8 cellular contexts compared by ENCODE assay signal in genomic region chr16:30557397-30557949, GRCh38. TPM values are rescaled to one million over a fixed set of nuclear protein-coding genes. Genes with fewer than 3 reads are reported as not detected.
A peak's percentile ranks its signal among the peaks of the same experiment; 100 is the strongest.
DNase-seq lines count a peak whose midpoint lies in the region; ATAC-seq and TF ChIP-seq lines count a peak whose summit lies in the region.

No MANE protein-coding gene starts in this region.

- H2AFZ ChIP-seq in PC-9 = peak overlapping the region; percentile 89

- H3K36me3 Mint-ChIP-seq in CD4-positive, CD25-positive, alpha-beta regulatory T cell = peaks cover 16% of the 10 kb centered on the region

- peak overlapping the region; percentile 83 to 93 (median 89) for H3K4me3 Mint-ChIP-seq in CD4-positive, CD25-positive, alpha-beta regulatory T cell

- H3K36me3 ChIP-seq in CD4-positive, CD25-positive, alpha-beta regulatory T cell (ENCODE audit: control insufficient read depth, insufficient read depth, low read length) = peaks cover 18% of the 10 kb centered on the region
- H3K36me3 ChIP-seq in PC-9 (ENCODE audit: low read depth) (no peaks in the 10 kb centered on the region), duodenal mucosa (ENCODE audit: control insufficient read depth in 1 of 2, insufficient read depth in 2 of 2, low read length in 2 of 2) (peaks cover 14 to 22% of the 10 kb centered on the region in 2 donors)

- peak in 1 of 3 donors; percentile 34 for DNase-seq in CD4-positive, CD25-positive, alpha-beta regulatory T cell
- no peak for DNase-seq in PC-9
- peak; percentile 11 for DNase-seq in myocyte (ENCODE audit: low read depth)
- no peak for DNase-seq in NCI-H748 (lab: John Stamatoyannopoulos, UW; ENCODE audit: unreplicated experiment)
- DNase-seq in NOMO-1 (lab: John Stamatoyannopoulos, UW; ENCODE audit: unreplicated experiment in 2 of 2) = no peak

- peak overlapping the region; percentile 93 to 95 (median 95) for H3K27ac Mint-ChIP-seq in CD4-positive, CD25-positive, alpha-beta regulatory T cell

- peak overlapping the region; percentile 90 to 93 for H3K9ac ChIP-seq in duodenal mucosa (ENCODE audit: low read depth in 1 of 2, low read length in 2 of 2)

- ATAC-seq in CD4-positive, CD25-positive, alpha-beta regulatory T cell (ENCODE audit: low read depth in 2 of 2) = no peak
- ATAC-seq in GM21529 (IDR thresholded peaks at IDR 0.05; ENCODE audit: unreplicated experiment) (peak; percentile 3), HG03095 (IDR thresholded peaks at IDR 0.05; ENCODE audit: unreplicated experiment) (no peak)

- no peak; the same call in 1 of the 2 replicates for TF ChIP-seq CTCF in PC-9 (conservative IDR thresholded peaks at IDR 0.05)

- no peaks in the 10 kb centered on the region for H3K27me3 ChIP-seq in CD4-positive, CD25-positive, alpha-beta regulatory T cell (ENCODE audit: control insufficient read depth, insufficient read depth, low read length)
- no peaks in the 10 kb centered on the region for H3K27me3 ChIP-seq in PC-9 (ENCODE audit: insufficient read depth, low read depth)
- no peaks in the 10 kb centered on the region for H3K27me3 ChIP-seq in duodenal mucosa (ENCODE audit: control insufficient read depth in 1 of 2, insufficient read depth in 2 of 2, low read length in 2 of 2)

- no peaks in the 10 kb centered on the region for H3K9me2 ChIP-seq in PC-9 (ENCODE audit: insufficient read depth)

- peaks cover 6 to 59% (median 26%) of the 10 kb centered on the region in 4 donors for H3K4me1 Mint-ChIP-seq in CD4-positive, CD25-positive, alpha-beta regulatory T cell

- H3K4me3 ChIP-seq in CD4-positive, CD25-positive, alpha-beta regulatory T cell (ENCODE audit: low read depth, low read length) = peak overlapping the region; percentile 70
- H3K4me3 ChIP-seq in PC-9 (peak overlapping the region; percentile 88), duodenal mucosa (ENCODE audit: low read depth in 1 of 2, low read length in 2 of 2) (peak overlapping the region; percentile 76 to 84)

- no peaks in the 10 kb centered on the region for H3K9me3 ChIP-seq in CD4-positive, CD25-positive, alpha-beta regulatory T cell (ENCODE audit: control insufficient read depth in 2 of 2, low read length in 2 of 2)
- H3K9me3 ChIP-seq in PC-9 (ENCODE audit: insufficient read depth, low read depth) (no peaks in the 10 kb centered on the region), duodenal mucosa (ENCODE audit: control insufficient read depth in 1 of 2, low read length in 2 of 2) (no peaks in the 10 kb centered on the region)

- CTCF ChIA-PET in PC-9 (lab: Charles Lee) = interaction anchor here (0.6 to 2.8 kb wide), 3 partner anchors 23 to 128 kb away, joined by 3 to 25 read pairs (median 12); partner anchors contain the start of genes DCTPP1 and ZNF747

- peak overlapping the region; percentile 95 for H3K27ac ChIP-seq in CD4-positive, CD25-positive, alpha-beta regulatory T cell (ENCODE audit: insufficient read depth, low read length, poor library complexity, severe bottlenecking)
- H3K27ac ChIP-seq in PC-9 (peak overlapping the region; percentile 64), duodenal mucosa (ENCODE audit: low read depth, low read length) (peak overlapping the region; percentile 93)

- H3K9me3 Mint-ChIP-seq in CD4-positive, CD25-positive, alpha-beta regulatory T cell = no peaks in the 10 kb centered on the region

- H3K4me2 ChIP-seq in PC-9 = peak overlapping the region; percentile 96

- no peaks in the 10 kb centered on the region for H3K27me3 Mint-ChIP-seq in CD4-positive, CD25-positive, alpha-beta regulatory T cell

- no peaks in the 10 kb centered on the region for H4K20me1 ChIP-seq in PC-9 (ENCODE audit: insufficient read depth)

- POLR2A ChIA-PET in PC-9 (lab: Charles Lee; ENCODE audit: unreplicated experiment) = interaction anchor here (0.6 to 0.7 kb wide), 2 partner anchors 30 to 163 kb away, joined by 3 read pairs; no protein-coding TSS in a partner anchor

- no TSS peak for BruUV-seq in PC-9 (replicated peaks; lab: Mats Ljungman, UMichigan)

- intact Hi-C loops in PC-9 (cut with micrococcal nuclease; ENCODE audit: unreplicated experiment) = loop anchor here (10.0 kb wide), 1 partner anchor 207 kb away; the partner anchor contains the start of genes CFAP119 and RNF40

- H3K4me1 ChIP-seq in CD4-positive, CD25-positive, alpha-beta regulatory T cell (ENCODE audit: control insufficient read depth, insufficient read depth, low read length, poor library complexity, severe bottlenecking) = peaks cover 53% of the 10 kb centered on the region
- peaks cover 19% of the 10 kb centered on the region for H3K4me1 ChIP-seq in PC-9 (replicated peaks; ENCODE audit: insufficient read depth)
- H3K4me1 ChIP-seq in duodenal mucosa (ENCODE audit: control insufficient read depth in 1 of 2, insufficient read depth in 2 of 2, low read length in 2 of 2) = peaks cover 22 to 41% of the 10 kb centered on the region in 2 donors

- peaks cover 27% of the 10 kb centered on the region; the same call in 1 of the 2 replicates for H3F3A ChIP-seq in PC-9 (ENCODE audit: insufficient read depth, low read depth)

- peaks cover 19% of the 10 kb centered on the region for H3K79me2 ChIP-seq in PC-9 (ENCODE audit: low read depth)

RNA-seq across cellular contexts. Expression of gene ZNF764, which starts 0.7 kb away (rescaled TPM):
- total RNA-seq in CD4-positive, CD25-positive, alpha-beta regulatory T cell = 15.6 TPM
- 1 to 10 TPM; 4.8 to 6.5 (median 5.7) TPM for polyA plus RNA-seq in CD4-positive, CD25-positive, alpha-beta regulatory T cell
- total RNA-seq in PC-9 (2021) = 12.3 and 12.4 TPM in 2 replicates
- total RNA-seq in myocyte = 8.4 and 9.0 TPM in 2 replicates
- 4.6 TPM for polyA plus RNA-seq in myocyte (2012)

RNA-seq across cellular contexts. Expression of gene ZNF688, which starts 14.0 kb away (rescaled TPM):
- 12.1 TPM for total RNA-seq in CD4-positive, CD25-positive, alpha-beta regulatory T cell
- 10 to 100 TPM; 34.5 to 59.1 (median 50.5) TPM for polyA plus RNA-seq in CD4-positive, CD25-positive, alpha-beta regulatory T cell
- total RNA-seq in PC-9 (2021) = 13.1 and 25.7 TPM in 2 replicates
- total RNA-seq in myocyte = 7.4 and 8.7 TPM in 2 replicates
- polyA plus RNA-seq in myocyte (2012) = 12.1 TPM

RNA-seq across cellular contexts. Expression of gene ZNF747, which starts 22.8 kb away (rescaled TPM):
- 5.0 TPM for total RNA-seq in CD4-positive, CD25-positive, alpha-beta regulatory T cell
- 1 to 10 TPM; 6.4 to 9.4 (median 8.6) TPM for polyA plus RNA-seq in CD4-positive, CD25-positive, alpha-beta regulatory T cell
- total RNA-seq in PC-9 (2021) = 14.5 and 17.9 TPM in 2 replicates
- total RNA-seq in myocyte = 11.9 and 14.0 TPM in 2 replicates
- 7.6 TPM for polyA plus RNA-seq in myocyte (2012)

RNA-seq across cellular contexts. Expression of gene ZNF785, which starts 28.0 kb away (rescaled TPM):
- total RNA-seq in CD4-positive, CD25-positive, alpha-beta regulatory T cell = 9.3 TPM
- polyA plus RNA-seq in CD4-positive, CD25-positive, alpha-beta regulatory T cell = 1 to 10 TPM; 1.4 to 3.5 (median 2.5) TPM
- 30.9 and 39.8 TPM in 2 replicates for total RNA-seq in PC-9 (2021)
- 8.0 and 8.7 TPM in 2 replicates for total RNA-seq in myocyte
- polyA plus RNA-seq in myocyte (2012) = 7.5 TPM

RNA-seq across cellular contexts. Expression of gene ZNF768, which starts 31.1 kb away (rescaled TPM):
- 4.0 TPM for total RNA-seq in CD4-positive, CD25-positive, alpha-beta regulatory T cell
- 1 to 10 TPM in 1 of 4 donors, under 1 TPM in 3; 0.40 to 1.2 (median 0.66) TPM for polyA plus RNA-seq in CD4-positive, CD25-positive, alpha-beta regulatory T cell
- 64.2 and 68.4 TPM in 2 replicates for total RNA-seq in PC-9 (2021)
- 38.4 and 56.8 TPM in 2 replicates for total RNA-seq in myocyte
- polyA plus RNA-seq in myocyte (2012) = 25.5 TPM
